1 cellular context compared by ENCODE assay signal in genomic region chr6:27279513-27280063, GRCh38.
TF ChIP-seq lines count a peak whose summit lies in the region.

No MANE protein-coding gene starts in this region.

TF ChIP-seq in GM12878, 131 proteins besides CTCF, POLR2A, EP300 and RAD21:
- TF ChIP-seq RELB (IDR thresholded peaks at IDR 0.05; ENCODE audit: low read depth) (no peak), CBX5 (IDR thresholded peaks at IDR 0.05; ENCODE audit: low read depth) (no peak), NKRF (conservative IDR thresholded peaks at IDR 0.05) (no peak), IKZF1 (conservative IDR thresholded peaks at IDR 0.05) (no peak), ATF7 (IDR thresholded peaks at IDR 0.05; ENCODE audit: low read depth) (no peak)
